In the genomic region with DNA sequence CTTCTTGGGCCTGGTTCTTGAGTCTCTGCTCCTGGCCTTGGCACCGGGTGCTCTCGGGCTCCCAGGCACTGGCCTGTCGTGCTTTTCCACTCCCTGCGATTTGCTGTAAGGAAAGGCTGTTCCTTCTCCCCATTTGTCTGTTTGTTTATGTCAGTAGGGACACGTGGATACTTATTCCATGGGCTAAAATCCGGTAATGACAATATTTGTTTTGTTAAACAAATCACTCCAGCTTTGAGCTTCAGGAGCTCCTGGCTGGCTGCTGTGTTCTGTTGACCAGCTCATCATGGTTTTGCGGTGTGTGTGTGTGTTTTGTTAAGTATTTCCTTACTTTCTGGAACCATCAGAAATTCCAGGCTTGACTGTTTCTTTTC, we compare ENCODE assay signal across 17 cellular contexts.
"Had no signal": no experiment of that assay in that cellular context is flagged by ENCODE, and none has a peak within 500 bp of the region (broad histone marks: within the 10 kb centered on the region; RNA-seq: fewer than 3 reads in every experiment).

No MANE protein-coding gene starts in this region.

- H3K4me1 Mint-ChIP-seq: activated B cell treated with CpG ODN at 0.5 μM for 24 hours, neural crest cell had no signal

- ATAC-seq: activated CD8-positive, alpha-beta T cell treated with anti-CD3 and anti-CD28 coated beads for 36 hours; activated naive CD4-positive, alpha-beta T cell treated with anti-CD3 and anti-CD28 coated beads, Interleukin-2, amount 50 U/mL, for 72 hours; activated T-cell treated with anti-CD3 and anti-CD28 coated beads, Interleukin-2, amount 50 U/mL, for 4 hours; esophagus mucosa; left colon had no signal

- H3K4me3 Mint-ChIP-seq: activated B cell treated with CpG ODN at 0.5 μM for 24 hours; activated CD8-positive, alpha-beta T cell treated with anti-CD3 and anti-CD28 coated beads for 36 hours; activated T-cell treated with anti-CD3 and anti-CD28 coated beads, Interleukin-2, amount 50 U/mL, for 4 hours; brain; neural crest cell had no signal

- H3K27ac ChIP-seq: colonic mucosa, sigmoid colon, spleen, thoracic aorta had no signal

- H3K36me3 ChIP-seq: colonic mucosa, sigmoid colon, spleen, thoracic aorta had no signal

- H3K27me3 ChIP-seq: colonic mucosa had no signal

- H3K9me3 ChIP-seq: colonic mucosa had no signal

- DNase-seq: activated B cell treated with CpG ODN at 0.5 μM for 24 hours; activated CD4-positive, alpha-beta T cell treated with anti-CD3 and anti-CD28 coated beads for 48 hours; activated CD8-positive, alpha-beta T cell treated with anti-CD3 and anti-CD28 coated beads for 36 hours; activated effector memory CD4-positive, alpha-beta T cell treated with anti-CD3 and anti-CD28 coated beads, Interleukin-2, amount 50 U/mL, for 16 hours; activated T-cell treated with anti-CD3 and anti-CD28 coated beads, Interleukin-2, amount 50 U/mL, for 4 hours; amniotic stem cell; central memory CD4-positive, alpha-beta T cell; colonic mucosa; left colon; sigmoid colon; spleen had no signal

- H3K4me3 ChIP-seq: colonic mucosa, lung, sigmoid colon, spleen, thoracic aorta had no signal

- H3K27ac Mint-ChIP-seq: activated B cell treated with CpG ODN at 0.5 μM for 24 hours; activated CD8-positive, alpha-beta T cell treated with anti-CD3 and anti-CD28 coated beads for 36 hours; activated naive CD4-positive, alpha-beta T cell treated with anti-CD3 and anti-CD28 coated beads, Interleukin-2, amount 50 U/mL, for 72 hours; brain had no signal

- H3K4me1 ChIP-seq: colonic mucosa, sigmoid colon, spleen had no signal
